In genomic region chr7:140673770-140674155, GRCh38 we compare ENCODE assay signal across 8 cellular contexts. TPM values are rescaled to one million over a fixed set of nuclear protein-coding genes. Genes with fewer than 3 reads are reported as not detected.
A peak's percentile ranks its signal among the peaks of the same experiment; 100 is the strongest.
DNase-seq lines count a peak whose midpoint lies in the region; ATAC-seq and TF ChIP-seq lines count a peak whose summit lies in the region.

No MANE protein-coding gene starts in this region.

- ATAC-seq in GM18868 (IDR thresholded peaks at IDR 0.05; ENCODE audit: unreplicated experiment) (no peak), HG03135 (IDR thresholded peaks at IDR 0.05; ENCODE audit: unreplicated experiment) (no peak), GM18858 (IDR thresholded peaks at IDR 0.05; ENCODE audit: unreplicated experiment) (no peak)

- no peak for DNase-seq in activated CD4-positive, alpha-beta T cell treated with anti-CD3 and anti-CD28 coated beads, Interleukin-2, amount 10 ng/mL, durations not matched to agents 7 days and 5 days
- DNase-seq in activated CD4-positive, alpha-beta T cell treated with anti-CD3 and anti-CD28 coated beads, Interleukin-2, amount 50 U/mL, for 4 hours, result no peak
- DNase-seq in mammary epithelial cell, result no peak
- no peak for DNase-seq in lower leg skin (ENCODE audit: low spot score in 2 of 2)
- DNase-seq in transverse colon, result no peak

- peak overlapping the region; percentile 95 for H3K27ac Mint-ChIP-seq in activated CD4-positive, alpha-beta T cell treated with anti-CD3 and anti-CD28 coated beads, Interleukin-2, amount 10 ng/mL, durations not matched to agents 7 days and 5 days

- dilution Hi-C loops in mammary epithelial cell (cut with HindIII; ENCODE audit: low sequenced_read_pairs), result no loop called here

- H3K9me3 Mint-ChIP-seq in activated CD4-positive, alpha-beta T cell treated with anti-CD3 and anti-CD28 coated beads, Interleukin-2, amount 10 ng/mL, durations not matched to agents 7 days and 5 days, result no peaks in the 10 kb centered on the region

- no peaks in the 10 kb centered on the region for H3K79me2 ChIP-seq in mammary epithelial cell (ENCODE audit: insufficient read depth, low read length)

- peak overlapping the region; percentile 83 for H3K4me3 Mint-ChIP-seq in activated CD4-positive, alpha-beta T cell treated with anti-CD3 and anti-CD28 coated beads, Interleukin-2, amount 10 ng/mL, durations not matched to agents 7 days and 5 days

- intact Hi-C loops in mammary epithelial cell (cut with micrococcal nuclease) (loop anchor here (5.0 kb wide), 1 partner anchor 859 kb away; no protein-coding TSS in a partner anchor), lower leg skin (cut with DNase I; ENCODE audit: low total_unique reads) (no loop called here), transverse colon (cut with DNase I; ENCODE audit: low total_unique reads) (no loop called here)

- H3K36me3 Mint-ChIP-seq in activated CD4-positive, alpha-beta T cell treated with anti-CD3 and anti-CD28 coated beads, Interleukin-2, amount 10 ng/mL, durations not matched to agents 7 days and 5 days (ENCODE audit: low read depth), result peaks cover 13% of the 10 kb centered on the region

- H3K4me1 Mint-ChIP-seq in activated CD4-positive, alpha-beta T cell treated with anti-CD3 and anti-CD28 coated beads, Interleukin-2, amount 10 ng/mL, durations not matched to agents 7 days and 5 days, result peaks cover 42% of the 10 kb centered on the region

- H4K20me1 ChIP-seq in mammary epithelial cell (ENCODE audit: insufficient read depth, low read length), result no peaks in the 10 kb centered on the region

- no peak for TF ChIP-seq EP300 in transverse colon (IDR thresholded peaks at IDR 0.05; ENCODE audit: low read depth)

- H3K9ac ChIP-seq in mammary epithelial cell (ENCODE audit: insufficient read depth, low read length), result no peak overlapping the region

- H3K27ac ChIP-seq in mammary epithelial cell (ENCODE audit: insufficient read depth, low read depth, low read length) (no peak overlapping the region), transverse colon (peak overlapping the region; percentile 90 to 96 (median 93))

- H3K27me3 ChIP-seq in mammary epithelial cell (ENCODE audit: insufficient read depth, low read length) (no peaks in the 10 kb centered on the region), transverse colon (no peaks in the 10 kb centered on the region)

- no peaks in the 10 kb centered on the region for H3K36me3 ChIP-seq in mammary epithelial cell (ENCODE audit: insufficient read depth, low read length)
- no peaks in the 10 kb centered on the region for H3K36me3 ChIP-seq in transverse colon

- CTCF ChIA-PET in activated CD4-positive, alpha-beta T cell treated with anti-CD3 and anti-CD28 coated beads, Interleukin-2, amount 10 ng/mL, durations not matched to agents 7 days and 5 days (lab: Charles Lee), result interaction anchor here (0.8 to 1.3 kb wide), 2 partner anchors 20 to 341 kb away, joined by 3 read pairs; partner anchors contain the start of gene MRPS33
- CTCF ChIA-PET in mammary epithelial cell (lab: Charles Lee; ENCODE audit: low non-redundant PET), result interaction anchor here (0.7 kb wide), 1 partner anchor 752 kb away, joined by 17 read pairs; no protein-coding TSS in a partner anchor

- POLR2A ChIA-PET in activated CD4-positive, alpha-beta T cell treated with anti-CD3 and anti-CD28 coated beads, Interleukin-2, amount 10 ng/mL, durations not matched to agents 7 days and 5 days (lab: Charles Lee), result interaction anchor here (0.9 kb wide), 1 partner anchor 176 kb away, joined by 4 read pairs; no protein-coding TSS in a partner anchor

- TF ChIP-seq POLR2A in lower leg skin (IDR thresholded peaks at IDR 0.05) (no peak), transverse colon (IDR thresholded peaks at IDR 0.05) (no peak)

- TF ChIP-seq CTCF in mammary epithelial cell (conservative IDR thresholded peaks at IDR 0.05 in 1 of 2, IDR thresholded peaks at IDR 0.05 in 1 of 2; ENCODE audit: extremely low read depth in 1 of 2, insufficient read depth in 1 of 2, low read depth in 1 of 2, low read length in 2 of 2) (no peak), lower leg skin (IDR thresholded peaks at IDR 0.05) (no peak), transverse colon (IDR thresholded peaks at IDR 0.05) (no peak)

- H3K4me3 ChIP-seq in mammary epithelial cell (replicated peaks in 1 of 3; ENCODE audit: insufficient read depth in 1 of 3, low read depth in 2 of 3, low read length in 3 of 3), result peak overlapping the region; percentile 53 to 69 (median 64)
- H3K4me3 ChIP-seq in lower leg skin (ENCODE audit: low read depth, poor library complexity, severe bottlenecking), result peak overlapping the region; percentile 87
- H3K4me3 ChIP-seq in transverse colon, result peak overlapping the region in 3 of 4 donors; percentile 78 to 83 (median 79)

- 18% methylated on average over 11 of the region's 18 CpGs for WGBS in mammary epithelial cell (ENCODE audit: low coverage, missing lambda C conversion rate)
- WGBS in lower leg skin, 2 donors, result 16 to 18% methylated on average over 18 of the region's 18 CpGs
- WGBS in transverse colon (ENCODE audit: low coverage in 1 of 2), 2 donors, result 27% methylated on average over 18 of the region's 18 CpGs; no CpG with 5 or more reads in 1 of the 2 donors

- peak overlapping the region; percentile 96 for H2AFZ ChIP-seq in mammary epithelial cell (ENCODE audit: low read depth, low read length)

- H3K9me3 ChIP-seq in mammary epithelial cell (replicated peaks; ENCODE audit: insufficient read depth, low read length) (no peaks in the 10 kb centered on the region), transverse colon (no peaks in the 10 kb centered on the region)

- H3K27me3 Mint-ChIP-seq in activated CD4-positive, alpha-beta T cell treated with anti-CD3 and anti-CD28 coated beads, Interleukin-2, amount 10 ng/mL, durations not matched to agents 7 days and 5 days, result peaks cover 4% of the 10 kb centered on the region

- no TSS peak for BruUV-seq in mammary epithelial cell (replicated peaks; lab: Mats Ljungman, UMichigan)

- H3K4me2 ChIP-seq in mammary epithelial cell (ENCODE audit: insufficient read depth, low read depth, low read length), result peak overlapping the region; percentile 99

- in situ Hi-C loops in mammary epithelial cell (cut with MboI; ENCODE audit: low sequenced_read_pairs in 2 of 2), result loop anchor here in 1 of 2 donors (10.0 kb wide), 1 partner anchor 341 kb away; the partner anchor contains the start of gene MRPS33
- in situ Hi-C loops in transverse colon (cut with MboI; ENCODE audit: low pct_ligation_motif_present in 1 of 4, low pct_unique_long_range_greater_than_20kb in 1 of 4, low sequenced_read_pairs in 3 of 4), result no loop called here

- H3K4me1 ChIP-seq in mammary epithelial cell (ENCODE audit: insufficient read depth, low read length) (peaks cover 26% of the 10 kb centered on the region), transverse colon (peaks cover 17 to 37% (median 25%) of the 10 kb centered on the region in 4 donors)

RNA-seq across cellular contexts. Expression of gene ADCK2, which starts 1.0 kb away (rescaled TPM):
- 10 to 100 TPM; 19.7 to 25.8 TPM for total RNA-seq in activated CD4-positive, alpha-beta T cell treated with anti-CD3 and anti-CD28 coated beads, Interleukin-2, amount 10 ng/mL, durations not matched to agents 7 days and 5 days
- total RNA-seq in mammary epithelial cell (10 to 100 TPM; 21.8 to 22.4 TPM), lower leg skin (10 to 100 TPM; 48.0 to 65.9 (median 57.0) TPM), transverse colon (10 to 100 TPM; 31.6 to 43.8 (median 37.4) TPM)
- polyA plus RNA-seq in mammary epithelial cell, result 14.4 TPM
- polyA minus RNA-seq in mammary epithelial cell, result 17.4 TPM

RNA-seq across cellular contexts. Expression of gene NDUFB2, which starts 22.7 kb away (rescaled TPM):
- 100 to 1,000 TPM; 161 to 201 TPM for total RNA-seq in activated CD4-positive, alpha-beta T cell treated with anti-CD3 and anti-CD28 coated beads, Interleukin-2, amount 10 ng/mL, durations not matched to agents 7 days and 5 days
- total RNA-seq in mammary epithelial cell, result 100 to 1,000 TPM in 1 of 2 donors, 10 to 100 TPM in 1; 77.0 to 195 TPM
- polyA plus RNA-seq in mammary epithelial cell, result 434 TPM
- polyA minus RNA-seq in mammary epithelial cell, result 78.7 TPM
- 100 to 1,000 TPM; 153 to 309 (median 188) TPM for total RNA-seq in lower leg skin
- total RNA-seq in transverse colon, result 100 to 1,000 TPM in 3 of 4 donors, 10 to 100 TPM in 1; 69.9 to 284 (median 230) TPM

RNA-seq across cellular contexts. Expression of gene DENND2A, which starts 33.1 kb away (rescaled TPM):
- total RNA-seq in activated CD4-positive, alpha-beta T cell treated with anti-CD3 and anti-CD28 coated beads, Interleukin-2, amount 10 ng/mL, durations not matched to agents 7 days and 5 days, result not detected
- 1 to 10 TPM in 1 of 2 donors, under 1 TPM in 1; 0.17 to 1.6 TPM for total RNA-seq in mammary epithelial cell
- 0.25 TPM for polyA plus RNA-seq in mammary epithelial cell
- not detected for polyA minus RNA-seq in mammary epithelial cell
- total RNA-seq in lower leg skin, result 1 to 10 TPM in 3 of 4 donors, under 1 TPM in 1; 0.97 to 2.5 (median 2.2) TPM
- 10 to 100 TPM in 1 of 4 donors, 1 to 10 TPM in 3; 4.1 to 19.9 (median 7.1) TPM for total RNA-seq in transverse colon
